ENCODE assay signal across 11 cellular contexts in the genomic region with DNA sequence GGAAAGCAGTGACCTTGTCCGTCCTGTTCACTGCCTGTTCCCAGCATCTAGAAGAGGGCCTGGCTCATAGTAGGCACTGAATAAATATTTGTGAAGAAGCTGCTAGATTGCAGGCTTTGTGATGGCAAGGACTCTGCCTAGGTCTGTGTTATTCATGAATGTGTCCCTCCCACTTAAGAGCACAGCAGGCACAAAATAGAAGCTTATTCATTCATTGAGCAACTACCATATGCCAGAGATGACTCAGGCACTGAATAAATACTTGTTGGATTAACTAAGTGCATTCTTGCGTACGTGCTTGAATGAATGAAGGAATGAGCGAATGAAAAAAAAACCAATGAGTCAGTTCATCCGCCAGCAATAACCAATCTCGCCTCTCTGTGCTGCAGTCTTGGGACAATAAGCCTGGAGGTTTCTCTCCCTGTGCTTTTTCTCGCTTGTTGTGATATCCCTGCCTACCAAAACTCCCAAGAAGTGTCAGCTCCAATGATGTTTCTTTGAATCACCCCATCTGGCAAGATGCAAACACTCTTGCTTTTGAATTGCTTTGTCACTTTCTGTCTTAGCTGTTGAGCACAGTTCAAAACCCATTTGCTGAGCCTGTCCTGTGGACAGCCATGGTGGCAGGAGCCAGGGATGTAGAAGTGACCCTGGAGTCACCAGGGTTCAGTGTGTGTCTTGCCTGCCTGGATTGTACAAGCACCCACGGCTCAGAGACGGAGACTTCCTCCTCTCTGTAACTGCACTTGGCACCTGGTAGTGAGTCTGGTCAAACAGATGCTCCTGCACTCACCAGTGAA.
DNase-seq lines count a peak whose midpoint lies in the region; ATAC-seq and TF ChIP-seq lines count a peak whose summit lies in the region.
"Had no signal": no experiment of that assay in that cellular context is flagged by ENCODE, and none has a peak within 500 bp of the region (broad histone marks: within the 10 kb centered on the region; RNA-seq: fewer than 3 reads in every experiment).

No MANE protein-coding gene starts in this region.

- no peak for TF ChIP-seq CTCF in choroid plexus epithelial cell (conservative IDR thresholded peaks at IDR 0.05; ENCODE audit: low read depth, low read length)
- TF ChIP-seq CTCF in omental fat pad (IDR thresholded peaks at IDR 0.05), result no peak

- no peak overlapping the region for H3K4me3 ChIP-seq in choroid plexus epithelial cell (ENCODE audit: low read depth, low read length)

- peak; percentile 63 for ATAC-seq in omental fat pad (ENCODE audit: low FRiP score)
- ATAC-seq in GM18907 (IDR thresholded peaks at IDR 0.05; ENCODE audit: unreplicated experiment), result no peak
- ATAC-seq in HG03095 (IDR thresholded peaks at IDR 0.05; ENCODE audit: unreplicated experiment), result no peak

- DNase-seq in EL, result peak; percentile 95
- DNase-seq in NCI-H1694 treated with DMSO at 0.1 percent for 48 hours (lab: John Stamatoyannopoulos, UW), result peak; percentile 39
- DNase-seq in choroid plexus epithelial cell (ENCODE audit: low read depth), result peak; percentile 97
- no peak for DNase-seq in omental fat pad (ENCODE audit: low spot score)
- no peak for DNase-seq in NCI-H128 (lab: John Stamatoyannopoulos, UW; ENCODE audit: unreplicated experiment)
- DNase-seq in NCI-H2081 treated with DMSO at 0.1 percent for 48 hours (lab: John Stamatoyannopoulos, UW), result no peak
- DNase-seq: activated T-cell treated with anti-CD3 and anti-CD28 coated beads, Interleukin-2, amount 50 U/mL, for 1 hour; immature natural killer cell; NCI-H1930 had no signal

Comparison
In these comparisons a context has a peak if more than half of its experiments do, and no peak if none do; other contexts are left out.
1. DNase-seq: peak in EL (single experiment), NCI-H1694 treated with DMSO at 0.1 percent for 48 hours (single experiment) and choroid plexus epithelial cell (single experiment); none in omental fat pad (single experiment), NCI-H128 (single experiment) and NCI-H2081 treated with DMSO at 0.1 percent for 48 hours (single experiment).